In the genomic region with DNA sequence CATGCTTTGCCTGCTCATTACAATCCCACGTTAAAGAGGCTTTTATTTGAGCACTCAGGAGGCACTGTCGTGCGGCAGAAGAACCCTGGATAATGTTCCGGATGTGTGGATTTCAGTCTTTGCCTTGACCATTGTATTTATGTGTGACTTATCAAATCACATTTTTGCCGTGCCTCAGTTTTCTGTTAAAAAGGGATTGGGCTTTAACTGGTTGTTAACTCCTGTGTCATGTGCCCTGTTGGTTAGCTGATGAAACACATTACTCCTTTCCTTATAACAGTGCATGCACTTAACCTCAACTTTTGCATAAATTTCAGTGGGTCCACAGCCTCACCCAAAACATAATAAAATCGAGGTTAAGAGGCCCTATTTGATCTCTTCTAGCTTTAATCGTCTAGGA, we compare ENCODE assay signal across 1 cellular context.
TF ChIP-seq lines count a peak whose summit lies in the region.

No MANE protein-coding gene starts in this region.

TF ChIP-seq in H1, 55 proteins besides CTCF, POLR2A, EP300 and RAD21:
- TF ChIP-seq TBP (IDR thresholded peaks at IDR 0.05; ENCODE audit: low read depth, low read length) (no peak), SIRT6 (IDR thresholded peaks at IDR 0.05; ENCODE audit: low read length) (no peak), JUN (IDR thresholded peaks at IDR 0.05; ENCODE audit: low read depth, low read length) (no peak), BACH1 (IDR thresholded peaks at IDR 0.05; ENCODE audit: low read length) (no peak), TCF12 (IDR thresholded peaks at IDR 0.05; ENCODE audit: low read depth, low read length) (no peak), KDM1A (IDR thresholded peaks at IDR 0.05; ENCODE audit: borderline replicate concordance, low read length) (no peak), TEAD4 (IDR thresholded peaks at IDR 0.05; ENCODE audit: low read depth, low read length) (no peak)
